8 cellular contexts compared by ENCODE assay signal in genomic region chr12:48682533-48682905, GRCh38. TPM values are rescaled to one million over a fixed set of nuclear protein-coding genes. Genes with fewer than 3 reads are reported as not detected.
A peak's percentile ranks its signal among the peaks of the same experiment; 100 is the strongest.
DNase-seq lines count a peak whose midpoint lies in the region; ATAC-seq, FAIRE-seq and TF ChIP-seq lines count a peak whose summit lies in the region.
"Not testable (repeated sequence)": the region's sequence is repeated elsewhere in the genome, so short reads cannot be mapped to it uniquely, and the experiment has no call there.

No MANE protein-coding gene starts in this region.

- H3K9ac ChIP-seq in BLaER1 treated with 17β-estradiol and CSF1 and Interleukin-3, amounts not matched to agents 10 nM and 100 nM: peak overlapping the region; percentile 61 to 98 (median 95); a peak in 20 of 22 replicates
- peak overlapping the region; percentile 37; the same call in 1 of the 2 replicates for H3K9ac ChIP-seq in HUES48 (ENCODE audit: low read depth, low read length)
- peak overlapping the region; percentile 96 for H3K9ac ChIP-seq in HepG2 (ENCODE audit: insufficient read depth, low read depth, low read length)

- not testable (repeated sequence) for TF ChIP-seq CTCF in ascending aorta (IDR thresholded peaks at IDR 0.05); epithelial cell of proximal tubule (conservative IDR thresholded peaks at IDR 0.05; ENCODE audit: low read depth, low read length); HepG2 (CRISPR knock-in tag; IDR thresholded peaks at IDR 0.05); osteoblast (IDR thresholded peaks at IDR 0.05; ENCODE audit: extremely low read depth, low read depth, low read length); thoracic aorta (IDR thresholded peaks at IDR 0.05)

- not testable (repeated sequence) for TF ChIP-seq EP300 in HepG2 (IDR thresholded peaks at IDR 0.05; ENCODE audit: low read depth in 2 of 2, low read length in 2 of 2); HepG2 (CRISPR knock-in tag; IDR thresholded peaks at IDR 0.05; ENCODE audit: borderline replicate concordance)

- H3K36me3 ChIP-seq in BLaER1 treated with 17β-estradiol and CSF1 and Interleukin-3, amounts not matched to agents 10 nM and 100 nM: peaks cover 15 to 42% (median 34%) of the 10 kb centered on the region in 11 experiments; a peak in 21 of 22 replicates
- peaks cover 31% of the 10 kb centered on the region for H3K36me3 ChIP-seq in HUES48 (ENCODE audit: control insufficient read depth, insufficient read depth, low read length)
- H3K36me3 ChIP-seq in ascending aorta: peaks cover 5 to 11% of the 10 kb centered on the region in 2 donors
- peaks cover 2 to 19% of the 10 kb centered on the region in 2 experiments; a peak in 3 of 5 replicates for H3K36me3 ChIP-seq in HepG2 (replicated peaks in 1 of 2; ENCODE audit: control insufficient read depth in 1 of 2, insufficient read depth in 2 of 2, low read length in 2 of 2)
- H3K36me3 ChIP-seq in osteoblast (ENCODE audit: insufficient read depth, low read length): peaks cover 28% of the 10 kb centered on the region
- not testable (repeated sequence) for H3K36me3 ChIP-seq in thoracic aorta

- intact Hi-C loops in ascending aorta (cut with DNase I) (loop anchor here (1.0 to 10.0 kb wide), 3 partner anchors 34 to 578 kb away; partner anchors contain the start of genes CCNT1 and SENP1), HepG2 (cut with micrococcal nuclease; ENCODE audit: unreplicated experiment) (loop anchor here (1.0 kb wide), 2 partner anchors 34 to 201 kb away; partner anchors contain the start of gene CCNT1)

- not testable (repeated sequence) for DNase-seq in ascending aorta (ENCODE audit: low spot score in 2 of 2); epithelial cell of proximal tubule (ENCODE audit: low read depth); HepG2 (ENCODE audit: low spot score); osteoblast (ENCODE audit: insufficient read length, low spot score, missing footprints); thoracic aorta (ENCODE audit: low spot score)

- H3K79me2 ChIP-seq in HepG2 (ENCODE audit: insufficient read depth, low read length): peaks cover 45% of the 10 kb centered on the region
- H3K79me2 ChIP-seq in osteoblast (ENCODE audit: insufficient read depth, low read length): peaks cover 44% of the 10 kb centered on the region

- peaks cover 25% of the 10 kb centered on the region for H3K36me3 Mint-ChIP-seq in T-helper 1 cell treated with Interleukin-12 subunit alpha and Interleukin-12 subunit beta and Interleukin-4 antibody, amounts not matched to agents 30 μg/mL and 1 μg/mL, for 36 hours (ENCODE audit: low read depth)

- H2AFZ ChIP-seq in HepG2 (ENCODE audit: low read length) (peak overlapping the region; percentile 12), osteoblast (ENCODE audit: low read length) (peak overlapping the region; percentile 91)

- peak overlapping the region in 8 of 11 experiments; percentile 27 to 98 (median 90); a peak in 10 of 22 replicates for H3K27ac ChIP-seq in BLaER1 treated with 17β-estradiol and CSF1 and Interleukin-3, amounts not matched to agents 10 nM and 100 nM
- H3K27ac ChIP-seq in HUES48 (ENCODE audit: low read depth, low read length); osteoblast (ENCODE audit: low read depth, low read length); thoracic aorta: not testable (repeated sequence)
- H3K27ac ChIP-seq in ascending aorta: peak overlapping the region; percentile 37 to 87
- H3K27ac ChIP-seq in HepG2 (ENCODE audit: extremely low read length, insufficient read depth, low read length): peak overlapping the region; percentile 67

- H3K4me2 ChIP-seq in BLaER1 treated with 17β-estradiol and CSF1 and Interleukin-3, amounts not matched to agents 10 nM and 100 nM: peak overlapping the region; percentile 78 to 92 (median 87)
- H3K4me2 ChIP-seq in HepG2 (ENCODE audit: low read depth, low read length): peak overlapping the region; percentile 64
- peak overlapping the region; percentile 81 for H3K4me2 ChIP-seq in osteoblast (ENCODE audit: insufficient read depth, low read length)

- POLR2A ChIA-PET in HepG2 (lab: Yijun Ruan, JAX): interaction anchor here (0.7 to 1.5 kb wide), 7 partner anchors 8 to 107 kb away, joined by 3 to 9 read pairs (median 6); partner anchors contain the start of genes ADCY6 and CCNT1

- not testable (repeated sequence) for TF ChIP-seq POLR2A in HepG2 (IDR thresholded peaks at IDR 0.05; ENCODE audit: insufficient read depth in 1 of 2, low read depth in 2 of 2, low read length in 2 of 2)

- H3K4me1 ChIP-seq in BLaER1 treated with 17β-estradiol and CSF1 and Interleukin-3, amounts not matched to agents 10 nM and 100 nM: peaks cover 37 to 44% (median 42%) of the 10 kb centered on the region in 10 experiments
- H3K4me1 ChIP-seq in HUES48 (ENCODE audit: control insufficient read depth, insufficient read depth, low read length): not testable (repeated sequence)
- H3K4me1 ChIP-seq in ascending aorta (peaks cover 16 to 30% of the 10 kb centered on the region in 2 donors), HepG2 (ENCODE audit: insufficient read depth, low read length) (peaks cover 39% of the 10 kb centered on the region), osteoblast (ENCODE audit: insufficient read depth, low read length) (peaks cover 37% of the 10 kb centered on the region), thoracic aorta (ENCODE audit: control insufficient read depth in 1 of 2, low read depth in 2 of 2) (peaks cover 27 to 36% of the 10 kb centered on the region in 2 donors)

- H3K27me3 Mint-ChIP-seq in T-helper 1 cell treated with Interleukin-12 subunit alpha and Interleukin-12 subunit beta and Interleukin-4 antibody, amounts not matched to agents 30 μg/mL and 1 μg/mL, for 36 hours (ENCODE audit: low read depth): not testable (repeated sequence)

- in situ Hi-C loops in HepG2 (cut with HindIII; ENCODE audit: extremely low pct_ligation_motif_present, low pct_unique_long_range_greater_than_20kb): not testable (repeated sequence)

- H3K27me3 ChIP-seq in BLaER1 treated with 17β-estradiol and CSF1 and Interleukin-3, amounts not matched to agents 10 nM and 100 nM; HUES48 (ENCODE audit: control insufficient read depth, insufficient read depth, low read length); ascending aorta; HepG2 (ENCODE audit: control insufficient read depth in 1 of 2, insufficient read depth in 2 of 2, low read length in 2 of 2); osteoblast (ENCODE audit: insufficient read depth, low read length); thoracic aorta (replicated peaks; ENCODE audit: insufficient read depth): not testable (repeated sequence)

- ATAC-seq in HepG2; thoracic aorta (ENCODE audit: insufficient number of reproducible peaks, low FRiP score, low read depth): not testable (repeated sequence)

- H3K4me3 ChIP-seq in BLaER1 treated with 17β-estradiol and CSF1 and Interleukin-3, amounts not matched to agents 10 nM and 100 nM: peak overlapping the region; percentile 75 to 94 (median 84)
- H3K4me3 ChIP-seq in HUES48 (ENCODE audit: low read depth, low read length) (peak overlapping the region; percentile 92), ascending aorta (peak overlapping the region; percentile 75 to 95), epithelial cell of proximal tubule (ENCODE audit: low read depth, low read length) (peak overlapping the region; percentile 80), HepG2 (replicated peaks in 1 of 3; ENCODE audit: insufficient read depth in 1 of 3, low read depth in 2 of 3, low read length in 3 of 3) (peak overlapping the region; percentile 67 to 91 (median 85)), osteoblast (ENCODE audit: insufficient read depth, low read length) (peak overlapping the region; percentile 98), thoracic aorta (peak overlapping the region; percentile 85)

- WGBS in HepG2 (ENCODE audit: low lambda C conversion rate): 25% methylated on average over 15 of the region's 19 CpGs

- H4K20me1 ChIP-seq in BLaER1 treated with 17β-estradiol and CSF1 and Interleukin-3, amounts not matched to agents 10 nM and 100 nM: peaks cover 10 to 43% (median 34%) of the 10 kb centered on the region in 11 experiments; a peak in 21 of 22 replicates
- H4K20me1 ChIP-seq in HepG2 (ENCODE audit: insufficient read depth, low read length): peaks cover 10% of the 10 kb centered on the region; the same call in 1 of the 2 replicates
- H4K20me1 ChIP-seq in osteoblast (ENCODE audit: insufficient read depth, low read length): peaks cover 11% of the 10 kb centered on the region

- peak overlapping the region; percentile 99 for H3K4me3 Mint-ChIP-seq in T-helper 1 cell treated with Interleukin-12 subunit alpha and Interleukin-12 subunit beta and Interleukin-4 antibody, amounts not matched to agents 30 μg/mL and 1 μg/mL, for 36 hours

- FAIRE-seq in HepG2 (lab: Jason Lieb, UNC): not testable (repeated sequence)

- TF ChIP-seq RAD21 in HepG2 (CRISPR knock-in tag; IDR thresholded peaks at IDR 0.05): not testable (repeated sequence)

- CTCF ChIA-PET in HepG2 (lab: Yijun Ruan, JAX; ENCODE audit: low intra/inter-chr PET ratio, low total read pairs): not testable (repeated sequence)

- H3K9me3 ChIP-seq in BLaER1 treated with 17β-estradiol and CSF1 and Interleukin-3, amounts not matched to agents 10 nM and 100 nM (replicated peaks in 1 of 11); HUES48 (ENCODE audit: control insufficient read depth, insufficient read depth, low read length); ascending aorta; HepG2 (ENCODE audit: low read length); osteoblast (ENCODE audit: low read depth, low read length); thoracic aorta: not testable (repeated sequence)

- peak overlapping the region; percentile 97 for H3K27ac Mint-ChIP-seq in T-helper 1 cell treated with Interleukin-12 subunit alpha and Interleukin-12 subunit beta and Interleukin-4 antibody, amounts not matched to agents 30 μg/mL and 1 μg/mL, for 36 hours

- BruUV-seq in HepG2 (replicated peaks; lab: Mats Ljungman, UMichigan): TSS peak; percentile 72

- peaks cover 35% of the 10 kb centered on the region for H3K4me1 Mint-ChIP-seq in T-helper 1 cell treated with Interleukin-12 subunit alpha and Interleukin-12 subunit beta and Interleukin-4 antibody, amounts not matched to agents 30 μg/mL and 1 μg/mL, for 36 hours (ENCODE audit: low read depth)

- H3K9me3 Mint-ChIP-seq in T-helper 1 cell treated with Interleukin-12 subunit alpha and Interleukin-12 subunit beta and Interleukin-4 antibody, amounts not matched to agents 30 μg/mL and 1 μg/mL, for 36 hours: not testable (repeated sequence)

RNA-seq across cellular contexts. Expression of gene KANSL2, which starts 0.5 kb away (rescaled TPM):
- total RNA-seq in ascending aorta (30.1 TPM), epithelial cell of proximal tubule (69.0 and 90.4 TPM in 2 replicates), HepG2 (2016; rRNA removed; fragmentation: Illumina TruSeq; extraction: Trizol) (40.1 and 41.3 TPM in 2 replicates), osteoblast (37.4 and 48.1 TPM in 2 replicates), thoracic aorta (10 to 100 TPM; 31.3 to 36.0 TPM)
- 11.6 and 13.1 TPM in 2 replicates for total RNA-seq in HepG2 (2016; cell fraction: cytosol; rRNA removed; fragmentation: Illumina TruSeq; extraction: Trizol; ENCODE audit: low read depth)
- 39.5 and 40.8 TPM in 2 replicates for total RNA-seq in HepG2 (2016; cell fraction: insoluble cytoplasmic fraction; rRNA removed; fragmentation: Illumina TruSeq; extraction: Trizol)
- total RNA-seq in HepG2 (2016; cell fraction: membrane; rRNA removed; fragmentation: Illumina TruSeq; extraction: Trizol): 20.4 and 20.6 TPM in 2 replicates
- 49.1 and 56.8 TPM in 2 replicates for total RNA-seq in HepG2 (2016; cell fraction: nucleus; rRNA removed; fragmentation: Illumina TruSeq; extraction: Trizol)
- 22.0 and 24.1 TPM in 2 replicates for polyA plus RNA-seq in HepG2 (2011; rRNA removed)
- 23.5 and 23.9 TPM in 2 replicates for polyA plus RNA-seq in HepG2 (2011; cell fraction: cytosol; rRNA removed)
- 38.4 and 46.5 TPM in 2 replicates for polyA plus RNA-seq in HepG2 (2011; cell fraction: nucleus; rRNA removed)
- 17.0 and 17.6 TPM in 2 replicates for polyA plus RNA-seq in HepG2 (2012)
- polyA plus RNA-seq in HepG2 (2016; cell fraction: cytosol; fragmentation: Illumina TruSeq; extraction: Trizol; ENCODE audit: low read depth): 4.1 and 5.1 TPM in 2 replicates
- polyA plus RNA-seq in HepG2 (2016; cell fraction: insoluble cytoplasmic fraction; fragmentation: Illumina TruSeq; extraction: Trizol; ENCODE audit: low read depth): 26.9 and 31.9 TPM in 2 replicates
- 6.4 and 6.7 TPM in 2 replicates for polyA plus RNA-seq in HepG2 (2016; cell fraction: membrane; fragmentation: Illumina TruSeq; extraction: Trizol; ENCODE audit: low read depth)
- polyA plus RNA-seq in HepG2 (2016; cell fraction: nucleus; fragmentation: Illumina TruSeq; extraction: Trizol; ENCODE audit: insufficient read depth, low read depth): 56.2 and 75.3 TPM in 2 replicates
- 80.5 and 142 TPM in 2 replicates for polyA minus RNA-seq in HepG2 (2011; rRNA and poly(A)+ RNA removed; ENCODE audit: low replicate concordance)
- polyA minus RNA-seq in HepG2 (2011; cell fraction: cytosol; rRNA and poly(A)+ RNA removed): 21.1 and 21.6 TPM in 2 replicates
- 102 and 110 TPM in 2 replicates for polyA minus RNA-seq in HepG2 (2011; cell fraction: nucleus; rRNA and poly(A)+ RNA removed)

RNA-seq across cellular contexts. Expression of gene CCNT1, which starts 34.0 kb away (rescaled TPM):
- 28.0 TPM for total RNA-seq in ascending aorta
- 15.6 and 15.9 TPM in 2 replicates for total RNA-seq in epithelial cell of proximal tubule
- 26.8 and 28.2 TPM in 2 replicates for total RNA-seq in HepG2 (2016; rRNA removed; fragmentation: Illumina TruSeq; extraction: Trizol)
- 1.8 and 2.3 TPM in 2 replicates for total RNA-seq in HepG2 (2016; cell fraction: cytosol; rRNA removed; fragmentation: Illumina TruSeq; extraction: Trizol; ENCODE audit: low read depth)
- 26.7 and 27.8 TPM in 2 replicates for total RNA-seq in HepG2 (2016; cell fraction: insoluble cytoplasmic fraction; rRNA removed; fragmentation: Illumina TruSeq; extraction: Trizol)
- total RNA-seq in HepG2 (2016; cell fraction: membrane; rRNA removed; fragmentation: Illumina TruSeq; extraction: Trizol): 7.3 and 8.1 TPM in 2 replicates
- 37.9 and 44.9 TPM in 2 replicates for total RNA-seq in HepG2 (2016; cell fraction: nucleus; rRNA removed; fragmentation: Illumina TruSeq; extraction: Trizol)
- 15.3 and 18.0 TPM in 2 replicates for polyA plus RNA-seq in HepG2 (2011; rRNA removed)
- polyA plus RNA-seq in HepG2 (2011; cell fraction: cytosol; rRNA removed): 6.5 and 9.2 TPM in 2 replicates
- 22.2 and 26.3 TPM in 2 replicates for polyA plus RNA-seq in HepG2 (2011; cell fraction: nucleus; rRNA removed)
- 8.8 and 11.3 TPM in 2 replicates for polyA plus RNA-seq in HepG2 (2012)
- 0.57 and 0.90 TPM in 2 replicates for polyA plus RNA-seq in HepG2 (2016; cell fraction: cytosol; fragmentation: Illumina TruSeq; extraction: Trizol; ENCODE audit: low read depth)
- 6.8 and 7.5 TPM in 2 replicates for polyA plus RNA-seq in HepG2 (2016; cell fraction: insoluble cytoplasmic fraction; fragmentation: Illumina TruSeq; extraction: Trizol; ENCODE audit: low read depth)
- polyA plus RNA-seq in HepG2 (2016; cell fraction: membrane; fragmentation: Illumina TruSeq; extraction: Trizol; ENCODE audit: low read depth): 1.6 and 2.0 TPM in 2 replicates
- polyA plus RNA-seq in HepG2 (2016; cell fraction: nucleus; fragmentation: Illumina TruSeq; extraction: Trizol; ENCODE audit: insufficient read depth, low read depth): 36.1 and 37.6 TPM in 2 replicates
- polyA minus RNA-seq in HepG2 (2011; rRNA and poly(A)+ RNA removed; ENCODE audit: low replicate concordance): 28.4 and 91.5 TPM in 2 replicates
- polyA minus RNA-seq in HepG2 (2011; cell fraction: cytosol; rRNA and poly(A)+ RNA removed): 20.2 and 20.4 TPM in 2 replicates
- polyA minus RNA-seq in HepG2 (2011; cell fraction: nucleus; rRNA and poly(A)+ RNA removed): 43.1 and 62.9 TPM in 2 replicates
- 25.0 and 32.1 TPM in 2 replicates for total RNA-seq in osteoblast
- total RNA-seq in thoracic aorta: 10 to 100 TPM; 20.3 to 53.7 TPM

Comparison
In these comparisons a context has a peak if more than half of its experiments do, and no peak if none do; other contexts are left out.
1. H3K9ac ChIP-seq: peak in every context shown above with its lines; median percentile 96 in HepG2; 95 in BLaER1 treated with 17β-estradiol and CSF1 and Interleukin-3, amounts not matched to agents 10 nM and 100 nM; 37 in HUES48.